8 cellular contexts compared by ENCODE assay signal in genomic region chr4:99946346-99947189, GRCh38. TPM values are rescaled to one million over a fixed set of nuclear protein-coding genes. Genes with fewer than 3 reads are reported as not detected.
A peak's percentile ranks its signal among the peaks of the same experiment; 100 is the strongest.
DNase-seq lines count a peak whose midpoint lies in the region; ATAC-seq and TF ChIP-seq lines count a peak whose summit lies in the region.

TSS of gene DNAJB14 (minus strand) at chr4:99946618. CDS start at chr4:99946571, 47 bp downstream.

- H3K36me3 ChIP-seq in WERI-Rb-1, result peaks cover 48% of the 10 kb centered on the region
- peaks cover 14% of the 10 kb centered on the region for H3K36me3 ChIP-seq in mammary epithelial cell (ENCODE audit: insufficient read depth, low read length)
- peaks cover 0 to 15% (median 2%) of the 10 kb centered on the region in 6 donors for H3K36me3 ChIP-seq in spleen

- no peaks in the 10 kb centered on the region for H3K27me3 ChIP-seq in WERI-Rb-1 (ENCODE audit: insufficient read depth, low read depth, severe bottlenecking)
- no peaks in the 10 kb centered on the region for H3K27me3 ChIP-seq in mammary epithelial cell (ENCODE audit: insufficient read depth, low read length)
- no peaks in the 10 kb centered on the region for H3K27me3 ChIP-seq in spleen (replicated peaks in 1 of 7)

- intact Hi-C loops in mammary epithelial cell (cut with micrococcal nuclease), result loop anchor here (2.0 to 5.0 kb wide), 2 partner anchors 386 to 859 kb away; partner anchors contain the start of gene ADH5
- intact Hi-C loops in spleen (cut with DNase I; ENCODE audit: low total_unique reads), result loop anchor here (5.0 kb wide), 1 partner anchor 384 kb away; the partner anchor contains the start of gene TRMT10A

- in situ Hi-C loops in mammary epithelial cell (cut with MboI; ENCODE audit: low sequenced_read_pairs in 2 of 2), result loop anchor here in 1 of 2 donors (5.0 kb wide), 1 partner anchor 134 kb away; no protein-coding TSS in a partner anchor

- H3K4me3 Mint-ChIP-seq in immature natural killer cell, result peak within 1 kb of the TSS; percentile 96 to 100 (median 98)

- H3K79me2 ChIP-seq in mammary epithelial cell (ENCODE audit: insufficient read depth, low read length), result peaks cover 83% of the 10 kb centered on the region

- CTCF ChIA-PET in mammary epithelial cell (lab: Charles Lee; ENCODE audit: low non-redundant PET), result no interaction called here

- ATAC-seq in HG02840 (IDR thresholded peaks at IDR 0.05; ENCODE audit: low FRiP score, unreplicated experiment), result peak; percentile 46

- H3K9me3 ChIP-seq in WERI-Rb-1 (ENCODE audit: severe bottlenecking) (no peaks in the 10 kb centered on the region), mammary epithelial cell (replicated peaks; ENCODE audit: insufficient read depth, low read length) (no peaks in the 10 kb centered on the region), spleen (no peaks in the 10 kb centered on the region)

- peak within 1 kb of the TSS; percentile 97 for H3K4me2 ChIP-seq in mammary epithelial cell (ENCODE audit: insufficient read depth, low read depth, low read length)

- TF ChIP-seq CTCF in WERI-Rb-1 (IDR thresholded peaks at IDR 0.05; ENCODE audit: low read depth, low read length) (0 out of 2 replicates have a peak, but pooled peaks have one; percentile 1), mammary epithelial cell (conservative IDR thresholded peaks at IDR 0.05 in 1 of 2, IDR thresholded peaks at IDR 0.05 in 1 of 2; ENCODE audit: extremely low read depth in 1 of 2, insufficient read depth in 1 of 2, low read depth in 1 of 2, low read length in 2 of 2) (peak in 1 of 2 donors; percentile 3), spleen (IDR thresholded peaks at IDR 0.05 in 8 of 11, conservative IDR thresholded peaks at IDR 0.05 in 3 of 11) (peak in 3 of 11 experiments; percentile 11 to 39 (median 36))

- peaks cover 31% of the 10 kb centered on the region for H3K4me1 ChIP-seq in mammary epithelial cell (ENCODE audit: insufficient read depth, low read length)
- peaks cover 56 to 84% (median 72%) of the 10 kb centered on the region in 6 donors for H3K4me1 ChIP-seq in spleen

- H3K9me3 Mint-ChIP-seq in immature natural killer cell, result no peaks in the 10 kb centered on the region

- DNase-seq in NCI-H1417 (lab: John Stamatoyannopoulos, UW) (peak; percentile 54 to 77 (median 76)), NCI-H1417 treated with DMSO at 0.1 percent for 48 hours (lab: John Stamatoyannopoulos, UW) (no peak), NCI-H2107 (lab: John Stamatoyannopoulos, UW) (peak; percentile 25), WERI-Rb-1 (peak; percentile 84), mammary epithelial cell (peak; percentile 82), immature natural killer cell (peak; percentile 83 to 87 (median 86)), spleen (peak; percentile 97)

- H3K36me3 Mint-ChIP-seq in immature natural killer cell, result no peaks in the 10 kb centered on the region

- no peaks in the 10 kb centered on the region for H4K20me1 ChIP-seq in mammary epithelial cell (ENCODE audit: insufficient read depth, low read length)

- dilution Hi-C loops in mammary epithelial cell (cut with HindIII; ENCODE audit: low sequenced_read_pairs), result no loop called here

- WGBS in mammary epithelial cell (ENCODE audit: low coverage, missing lambda C conversion rate), result 2% methylated on average over 22 of the region's 87 CpGs
- WGBS in spleen, 5 donors, result 1% methylated on average over 35 to 87 of the region's 87 CpGs

- TF ChIP-seq POLR2A in spleen (IDR thresholded peaks at IDR 0.05), result peak in 1 of 3 donors; percentile 64

- H3K27ac ChIP-seq in WERI-Rb-1 (peak within 1 kb of the TSS; percentile 81), mammary epithelial cell (ENCODE audit: insufficient read depth, low read depth, low read length) (peak within 1 kb of the TSS; percentile 68), spleen (peak within 1 kb of the TSS; percentile 96 to 99 (median 98))

- TSS peak; percentile 4 for BruUV-seq in mammary epithelial cell (replicated peaks; lab: Mats Ljungman, UMichigan)

- H3K27ac Mint-ChIP-seq in immature natural killer cell, result peak within 1 kb of the TSS in 5 of 6 donors; percentile 97 to 99 (median 99)

- H3K27me3 Mint-ChIP-seq in immature natural killer cell (ENCODE audit: low read depth in 3 of 3), result peaks cover 4 to 12% (median 6%) of the 10 kb centered on the region in 3 donors

- H3K4me1 Mint-ChIP-seq in immature natural killer cell, result peaks cover 41 to 51% of the 10 kb centered on the region in 2 donors

- H2AFZ ChIP-seq in mammary epithelial cell (ENCODE audit: low read depth, low read length), result peak within 1 kb of the TSS; percentile 90

- peak within 1 kb of the TSS; percentile 88 for H3K9ac ChIP-seq in mammary epithelial cell (ENCODE audit: insufficient read depth, low read length)

- H3K4me3 ChIP-seq in WERI-Rb-1 (ENCODE audit: low read depth, low read length), result peak within 1 kb of the TSS; percentile 80
- peak within 1 kb of the TSS; percentile 69 to 88 (median 73) for H3K4me3 ChIP-seq in mammary epithelial cell (replicated peaks in 1 of 3; ENCODE audit: insufficient read depth in 1 of 3, low read depth in 2 of 3, low read length in 3 of 3)
- peak within 1 kb of the TSS; percentile 66 to 97 (median 95) for H3K4me3 ChIP-seq in spleen

RNA-seq across cellular contexts. Expression of gene DNAJB14, which starts in this region (rescaled TPM):
- total RNA-seq in mammary epithelial cell (10 to 100 TPM; 50.0 to 50.2 TPM), spleen (10 to 100 TPM; 40.9 to 77.7 (median 55.2) TPM)
- polyA plus RNA-seq in mammary epithelial cell (26.3 TPM), immature natural killer cell (10 to 100 TPM; 48.4 to 83.0 (median 53.4) TPM), spleen (10 to 100 TPM; 10.6 to 11.0 (median 10.8) TPM)
- polyA minus RNA-seq in mammary epithelial cell, result 12.5 TPM
